Comparison of ENCODE assay signal across 2 cellular contexts in the genomic region with DNA sequence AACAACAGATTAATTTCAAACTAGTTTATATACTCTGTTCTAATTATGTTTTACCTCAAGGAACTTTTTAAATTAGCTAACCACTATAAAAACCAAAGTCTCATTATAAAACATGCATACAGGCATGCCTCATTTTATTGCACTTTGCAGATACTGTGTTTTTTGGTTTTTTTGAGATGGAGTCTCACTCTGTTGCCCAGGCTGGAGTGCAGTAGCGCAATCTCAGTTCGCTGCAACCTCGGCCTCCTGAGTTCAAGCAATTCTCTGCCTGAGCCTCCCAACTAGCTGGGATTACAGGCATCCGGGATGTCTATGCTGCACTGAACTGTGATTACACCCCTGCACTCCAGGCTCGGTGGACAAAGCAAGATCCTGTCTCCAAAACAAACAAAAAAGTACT.
TF ChIP-seq lines count a peak whose summit lies in the region.

No MANE protein-coding gene starts in this region.

TF ChIP-seq in HEK293, 187 proteins besides CTCF, POLR2A, EP300 and RAD21 (continues in another document):
- TF ChIP-seq, protein P1, sequence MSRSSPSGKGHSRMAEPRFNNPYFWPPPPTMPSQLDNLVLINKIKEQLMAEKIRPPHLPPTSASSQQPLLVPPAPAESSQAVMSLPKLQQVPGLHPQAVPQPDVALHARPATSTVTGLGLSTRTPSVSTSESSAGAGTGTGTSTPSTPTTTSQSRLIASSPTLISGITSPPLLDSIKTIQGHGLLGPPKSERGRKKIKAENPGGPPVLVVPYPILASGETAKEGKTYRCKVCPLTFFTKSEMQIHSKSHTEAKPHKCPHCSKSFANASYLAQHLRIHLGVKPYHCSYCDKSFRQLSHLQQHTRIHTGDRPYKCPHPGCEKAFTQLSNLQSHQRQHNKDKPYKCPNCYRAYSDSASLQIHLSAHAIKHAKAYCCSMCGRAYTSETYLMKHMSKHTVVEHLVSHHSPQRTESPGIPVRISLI (tag by site-specific recombination; IDR thresholded peaks at IDR 0.05): 0 out of 2 replicates have a peak, but pooled peaks have one; percentile 4
- TF ChIP-seq ZNF2 (tag by site-specific recombination; IDR thresholded peaks at IDR 0.05) (no peak), ZNF324 (tag by site-specific recombination; IDR thresholded peaks at IDR 0.05) (no peak), ZNF747 (tag by site-specific recombination; IDR thresholded peaks at IDR 0.05) (no peak), RBAK (tag by site-specific recombination; IDR thresholded peaks at IDR 0.05) (no peak), ZNF239 (tag by site-specific recombination; IDR thresholded peaks at IDR 0.05) (no peak), KLF7 (tag by site-specific recombination; IDR thresholded peaks at IDR 0.05; ENCODE audit: borderline replicate concordance) (no peak), ZNF140 (tag by site-specific recombination; IDR thresholded peaks at IDR 0.05) (no peak), ZNF610 (tag by site-specific recombination; IDR thresholded peaks at IDR 0.05; ENCODE audit: borderline replicate concordance) (no peak), HOXA7 (CRISPR knock-in tag; IDR thresholded peaks at IDR 0.05; ENCODE audit: borderline replicate concordance) (no peak), ZNF121 (tag by site-specific recombination; IDR thresholded peaks at IDR 0.05) (peak; percentile 85; the same call in 1 of the 2 replicates), ZNF175 (tag by site-specific recombination; IDR thresholded peaks at IDR 0.05) (no peak), ZNF146 (tag by site-specific recombination; IDR thresholded peaks at IDR 0.05) (peak; percentile 68; the same call in 1 of the 2 replicates)
- TF ChIP-seq, protein P2, sequence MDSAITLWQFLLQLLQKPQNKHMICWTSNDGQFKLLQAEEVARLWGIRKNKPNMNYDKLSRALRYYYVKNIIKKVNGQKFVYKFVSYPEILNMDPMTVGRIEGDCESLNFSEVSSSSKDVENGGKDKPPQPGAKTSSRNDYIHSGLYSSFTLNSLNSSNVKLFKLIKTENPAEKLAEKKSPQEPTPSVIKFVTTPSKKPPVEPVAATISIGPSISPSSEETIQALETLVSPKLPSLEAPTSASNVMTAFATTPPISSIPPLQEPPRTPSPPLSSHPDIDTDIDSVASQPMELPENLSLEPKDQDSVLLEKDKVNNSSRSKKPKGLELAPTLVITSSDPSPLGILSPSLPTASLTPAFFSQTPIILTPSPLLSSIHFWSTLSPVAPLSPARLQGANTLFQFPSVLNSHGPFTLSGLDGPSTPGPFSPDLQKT (IDR thresholded peaks at IDR 0.05; ENCODE audit: borderline replicate concordance, low read depth, low read length): no peak
- TF ChIP-seq, protein P3, sequence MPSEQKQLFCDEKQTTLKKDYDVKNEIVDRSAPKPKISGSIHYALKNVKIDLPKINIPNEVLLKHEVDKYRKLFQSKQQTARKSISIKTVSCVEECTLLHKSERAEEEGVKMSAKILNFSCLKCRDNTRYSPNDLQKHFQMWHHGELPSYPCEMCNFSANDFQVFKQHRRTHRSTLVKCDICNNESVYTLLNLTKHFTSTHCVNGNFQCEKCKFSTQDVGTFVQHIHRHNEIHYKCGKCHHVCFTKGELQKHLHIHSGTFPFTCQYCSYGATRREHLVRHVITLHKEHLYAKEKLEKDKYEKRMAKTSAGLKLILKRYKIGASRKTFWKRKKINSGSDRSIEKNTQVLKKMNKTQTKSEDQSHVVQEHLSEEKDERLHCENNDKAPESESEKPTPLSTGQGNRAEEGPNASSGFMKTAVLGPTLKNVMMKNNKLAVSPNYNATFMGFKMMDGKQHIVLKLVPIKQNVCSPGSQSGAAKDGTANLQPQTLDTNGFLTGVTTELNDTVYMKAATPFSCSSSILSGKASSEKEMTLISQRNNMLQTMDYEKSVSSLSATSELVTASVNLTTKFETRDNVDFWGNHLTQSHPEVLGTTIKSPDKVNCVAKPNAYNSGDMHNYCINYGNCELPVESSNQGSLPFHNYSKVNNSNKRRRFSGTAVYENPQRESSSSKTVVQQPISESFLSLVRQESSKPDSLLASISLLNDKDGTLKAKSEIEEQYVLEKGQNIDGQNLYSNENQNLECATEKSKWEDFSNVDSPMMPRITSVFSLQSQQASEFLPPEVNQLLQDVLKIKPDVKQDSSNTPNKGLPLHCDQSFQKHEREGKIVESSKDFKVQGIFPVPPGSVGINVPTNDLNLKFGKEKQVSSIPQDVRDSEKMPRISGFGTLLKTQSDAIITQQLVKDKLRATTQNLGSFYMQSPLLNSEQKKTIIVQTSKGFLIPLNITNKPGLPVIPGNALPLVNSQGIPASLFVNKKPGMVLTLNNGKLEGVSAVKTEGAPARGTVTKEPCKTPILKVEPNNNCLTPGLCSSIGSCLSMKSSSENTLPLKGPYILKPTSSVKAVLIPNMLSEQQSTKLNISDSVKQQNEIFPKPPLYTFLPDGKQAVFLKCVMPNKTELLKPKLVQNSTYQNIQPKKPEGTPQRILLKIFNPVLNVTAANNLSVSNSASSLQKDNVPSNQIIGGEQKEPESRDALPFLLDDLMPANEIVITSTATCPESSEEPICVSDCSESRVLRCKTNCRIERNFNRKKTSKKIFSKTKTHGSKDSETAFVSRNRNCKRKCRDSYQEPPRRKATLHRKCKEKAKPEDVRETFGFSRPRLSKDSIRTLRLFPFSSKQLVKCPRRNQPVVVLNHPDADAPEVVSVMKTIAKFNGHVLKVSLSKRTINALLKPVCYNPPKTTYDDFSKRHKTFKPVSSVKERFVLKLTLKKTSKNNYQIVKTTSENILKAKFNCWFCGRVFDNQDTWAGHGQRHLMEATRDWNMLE (tag by site-specific recombination; conservative IDR thresholded peaks at IDR 0.05; ENCODE audit: low read depth): no peak
- TF ChIP-seq, protein P4, sequence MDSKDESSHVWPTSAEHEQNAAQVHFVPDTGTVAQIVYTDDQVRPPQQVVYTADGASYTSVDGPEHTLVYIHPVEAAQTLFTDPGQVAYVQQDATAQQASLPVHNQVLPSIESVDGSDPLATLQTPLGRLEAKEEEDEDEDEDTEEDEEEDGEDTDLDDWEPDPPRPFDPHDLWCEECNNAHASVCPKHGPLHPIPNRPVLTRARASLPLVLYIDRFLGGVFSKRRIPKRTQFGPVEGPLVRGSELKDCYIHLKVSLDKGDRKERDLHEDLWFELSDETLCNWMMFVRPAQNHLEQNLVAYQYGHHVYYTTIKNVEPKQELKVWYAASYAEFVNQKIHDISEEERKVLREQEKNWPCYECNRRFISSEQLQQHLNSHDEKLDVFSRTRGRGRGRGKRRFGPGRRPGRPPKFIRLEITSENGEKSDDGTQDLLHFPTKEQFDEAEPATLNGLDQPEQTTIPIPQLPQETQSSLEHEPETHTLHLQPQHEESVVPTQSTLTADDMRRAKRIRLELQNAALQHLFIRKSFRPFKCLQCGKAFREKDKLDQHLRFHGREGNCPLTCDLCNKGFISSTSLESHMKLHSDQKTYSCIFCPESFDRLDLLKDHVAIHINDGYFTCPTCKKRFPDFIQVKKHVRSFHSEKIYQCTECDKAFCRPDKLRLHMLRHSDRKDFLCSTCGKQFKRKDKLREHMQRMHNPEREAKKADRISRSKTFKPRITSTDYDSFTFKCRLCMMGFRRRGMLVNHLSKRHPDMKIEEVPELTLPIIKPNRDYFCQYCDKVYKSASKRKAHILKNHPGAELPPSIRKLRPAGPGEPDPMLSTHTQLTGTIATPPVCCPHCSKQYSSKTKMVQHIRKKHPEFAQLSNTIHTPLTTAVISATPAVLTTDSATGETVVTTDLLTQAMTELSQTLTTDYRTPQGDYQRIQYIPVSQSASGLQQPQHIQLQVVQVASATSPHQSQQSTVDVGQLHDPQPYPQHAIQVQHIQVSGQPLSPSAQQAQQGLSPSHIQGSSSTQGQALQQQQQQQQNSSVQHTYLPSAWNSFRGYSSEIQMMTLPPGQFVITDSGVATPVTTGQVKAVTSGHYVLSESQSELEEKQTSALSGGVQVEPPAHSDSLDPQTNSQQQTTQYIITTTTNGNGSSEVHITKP (tag by site-specific recombination; IDR thresholded peaks at IDR 0.05): no peak

TF ChIP-seq in K562, 482 proteins besides CTCF, POLR2A, EP300 and RAD21:
- TF ChIP-seq NCOA4 (IDR thresholded peaks at IDR 0.05; ENCODE audit: partially characterized antibody): no peak
- TF ChIP-seq PURB (CRISPR knock-in tag; IDR thresholded peaks at IDR 0.05; ENCODE audit: low read depth): no peak
- TF ChIP-seq SP1 (CRISPR knock-in tag; IDR thresholded peaks at IDR 0.05): 0 out of 2 replicates have a peak, but pooled peaks have one; percentile 19
